In genomic region chr3:50274371-50275104, GRCh38 we compare ENCODE assay signal across 8 cellular contexts. TPM values are rescaled to one million over a fixed set of nuclear protein-coding genes. Genes with fewer than 3 reads are reported as not detected.
DNase-seq lines count a peak whose midpoint lies in the region; ATAC-seq and TF ChIP-seq lines count a peak whose summit lies in the region.

No MANE protein-coding gene starts in this region.

- no peak for ATAC-seq in GM21367 (IDR thresholded peaks at IDR 0.05; ENCODE audit: unreplicated experiment)

- TF ChIP-seq CTCF in AG10803 (conservative IDR thresholded peaks at IDR 0.05; ENCODE audit: low read length) (peak; percentile 54), fibroblast of villous mesenchyme (IDR thresholded peaks at IDR 0.05; ENCODE audit: insufficient read depth, low read depth, low read length) (peak; percentile 75), progenitor cell of endocrine pancreas (IDR thresholded peaks at IDR 0.05; ENCODE audit: unreplicated experiment) (peak; percentile 72)

- no peaks in the 10 kb centered on the region for H3K9me3 Mint-ChIP-seq in activated T-helper 1 cell treated with anti-CD3 and anti-CD28 coated beads, Interleukin-12 subunit alpha, Interleukin-12 subunit beta, Interleukin-2, Interleukin-4 antibody, amounts not matched to agents 30 ng/mL and 10 ng/mL and 1 ng/mL, durations not matched to agents 14 hours and 24 hours and 36 hours
- no peaks in the 10 kb centered on the region for H3K9me3 Mint-ChIP-seq in progenitor cell of endocrine pancreas (ENCODE audit: low read depth)

- H3K4me1 Mint-ChIP-seq in activated T-helper 1 cell treated with anti-CD3 and anti-CD28 coated beads, Interleukin-12 subunit alpha, Interleukin-12 subunit beta, Interleukin-2, Interleukin-4 antibody, amounts not matched to agents 30 ng/mL and 10 ng/mL and 1 ng/mL, durations not matched to agents 14 hours and 24 hours and 36 hours (ENCODE audit: low read depth): peaks cover 21% of the 10 kb centered on the region
- peaks cover 15% of the 10 kb centered on the region for H3K4me1 Mint-ChIP-seq in progenitor cell of endocrine pancreas (ENCODE audit: low read depth)

- H3K27me3 ChIP-seq in H7 (ENCODE audit: control insufficient read depth, insufficient read depth, low read length): peaks cover 39% of the 10 kb centered on the region

- peak; percentile 47 for DNase-seq in AG10803 (ENCODE audit: low read depth)
- DNase-seq in H7: peak; percentile 94
- DNase-seq in RKO (ENCODE audit: low spot score): peak; percentile 63
- DNase-seq in activated T-helper 1 cell treated with anti-CD3 and anti-CD28 coated beads, Interleukin-12 subunit alpha, Interleukin-12 subunit beta, Interleukin-2, Interleukin-4 antibody, amounts not matched to agents 30 ng/mL and 10 ng/mL and 1 ng/mL, durations not matched to agents 14 hours and 24 hours and 36 hours (ENCODE audit: low spot score): peak; percentile 62
- DNase-seq in fibroblast of villous mesenchyme (ENCODE audit: low read depth): peak; percentile 63
- DNase-seq in progenitor cell of endocrine pancreas (ENCODE audit: low spot score, unreplicated experiment): peak; percentile 59
- DNase-seq in HPDE6-E6E7 (ENCODE audit: extremely low spot score): no peak

- peak overlapping the region; percentile 41 for H3K4me3 Mint-ChIP-seq in activated T-helper 1 cell treated with anti-CD3 and anti-CD28 coated beads, Interleukin-12 subunit alpha, Interleukin-12 subunit beta, Interleukin-2, Interleukin-4 antibody, amounts not matched to agents 30 ng/mL and 10 ng/mL and 1 ng/mL, durations not matched to agents 14 hours and 24 hours and 36 hours
- peak overlapping the region; percentile 35 for H3K4me3 Mint-ChIP-seq in progenitor cell of endocrine pancreas (ENCODE audit: low read depth)

- no peaks in the 10 kb centered on the region for H3K36me3 Mint-ChIP-seq in activated T-helper 1 cell treated with anti-CD3 and anti-CD28 coated beads, Interleukin-12 subunit alpha, Interleukin-12 subunit beta, Interleukin-2, Interleukin-4 antibody, amounts not matched to agents 30 ng/mL and 10 ng/mL and 1 ng/mL, durations not matched to agents 14 hours and 24 hours and 36 hours (ENCODE audit: low read depth)
- H3K36me3 Mint-ChIP-seq in progenitor cell of endocrine pancreas (ENCODE audit: insufficient read depth): peaks cover 5% of the 10 kb centered on the region

- no peaks in the 10 kb centered on the region for H3K36me3 ChIP-seq in H7 (replicated peaks; ENCODE audit: control insufficient read depth, insufficient read depth, low read length)

- peaks cover 40% of the 10 kb centered on the region for H3K27me3 Mint-ChIP-seq in activated T-helper 1 cell treated with anti-CD3 and anti-CD28 coated beads, Interleukin-12 subunit alpha, Interleukin-12 subunit beta, Interleukin-2, Interleukin-4 antibody, amounts not matched to agents 30 ng/mL and 10 ng/mL and 1 ng/mL, durations not matched to agents 14 hours and 24 hours and 36 hours (ENCODE audit: insufficient read depth)
- H3K27me3 Mint-ChIP-seq in progenitor cell of endocrine pancreas: peaks cover 54% of the 10 kb centered on the region

- no peak overlapping the region for H3K4me3 ChIP-seq in AG10803 (ENCODE audit: low read length)
- H3K4me3 ChIP-seq in H7 (ENCODE audit: insufficient read depth, low read depth, low read length): no peak overlapping the region; the same call in 1 of the 2 replicates
- no peak overlapping the region for H3K4me3 ChIP-seq in fibroblast of villous mesenchyme (ENCODE audit: low read depth, low read length)

- no peak overlapping the region for H3K27ac Mint-ChIP-seq in activated T-helper 1 cell treated with anti-CD3 and anti-CD28 coated beads, Interleukin-12 subunit alpha, Interleukin-12 subunit beta, Interleukin-2, Interleukin-4 antibody, amounts not matched to agents 30 ng/mL and 10 ng/mL and 1 ng/mL, durations not matched to agents 14 hours and 24 hours and 36 hours
- peak overlapping the region; percentile 18 for H3K27ac Mint-ChIP-seq in progenitor cell of endocrine pancreas

- intact Hi-C loops in activated T-helper 1 cell treated with anti-CD3 and anti-CD28 coated beads, Interleukin-12 subunit alpha, Interleukin-12 subunit beta, Interleukin-2, Interleukin-4 antibody, amounts not matched to agents 30 ng/mL and 10 ng/mL and 1 ng/mL, durations not matched to agents 14 hours and 24 hours and 36 hours (cut with micrococcal nuclease): loop anchor here (1.0 kb wide), 1 partner anchor 50 kb away; no protein-coding TSS in a partner anchor

RNA-seq across cellular contexts. Expression of gene LSMEM2, which starts 4.3 kb away (rescaled TPM):
- 0.07 and 1.2 TPM in 2 replicates for total RNA-seq in H7 (2014; rRNA removed; shearing (Covaris generic))
- total RNA-seq in activated T-helper 1 cell treated with anti-CD3 and anti-CD28 coated beads, Interleukin-12 subunit alpha, Interleukin-12 subunit beta, Interleukin-2, Interleukin-4 antibody, amounts not matched to agents 30 ng/mL and 10 ng/mL and 1 ng/mL, durations not matched to agents 14 hours and 24 hours and 36 hours: not detected in 2 replicates
- not detected in 2 replicates for total RNA-seq in fibroblast of villous mesenchyme
- not detected in 2 replicates for total RNA-seq in progenitor cell of endocrine pancreas

RNA-seq across cellular contexts. Expression of gene SEMA3B, which starts 5.6 kb away (rescaled TPM):
- 2.8 and 4.4 TPM in 2 replicates for total RNA-seq in H7 (2014; rRNA removed; shearing (Covaris generic))
- 0.49 and 1.0 TPM in 2 replicates for total RNA-seq in activated T-helper 1 cell treated with anti-CD3 and anti-CD28 coated beads, Interleukin-12 subunit alpha, Interleukin-12 subunit beta, Interleukin-2, Interleukin-4 antibody, amounts not matched to agents 30 ng/mL and 10 ng/mL and 1 ng/mL, durations not matched to agents 14 hours and 24 hours and 36 hours
- total RNA-seq in fibroblast of villous mesenchyme: 7.4 and 23.3 TPM in 2 replicates
- 24.6 and 27.6 TPM in 2 replicates for total RNA-seq in progenitor cell of endocrine pancreas

RNA-seq across cellular contexts. Expression of gene IFRD2, which starts 17.7 kb away (rescaled TPM):
- 118 and 146 TPM in 2 replicates for total RNA-seq in H7 (2014; rRNA removed; shearing (Covaris generic))
- total RNA-seq in activated T-helper 1 cell treated with anti-CD3 and anti-CD28 coated beads, Interleukin-12 subunit alpha, Interleukin-12 subunit beta, Interleukin-2, Interleukin-4 antibody, amounts not matched to agents 30 ng/mL and 10 ng/mL and 1 ng/mL, durations not matched to agents 14 hours and 24 hours and 36 hours: 215 TPM in 2 replicates
- total RNA-seq in fibroblast of villous mesenchyme (82.0 and 83.1 TPM in 2 replicates), progenitor cell of endocrine pancreas (49.0 and 58.7 TPM in 2 replicates)

RNA-seq across cellular contexts. Expression of gene HYAL3, which starts 24.7 kb away (rescaled TPM):
- 3.5 and 5.7 TPM in 2 replicates for total RNA-seq in H7 (2014; rRNA removed; shearing (Covaris generic))
- 7.9 and 8.0 TPM in 2 replicates for total RNA-seq in activated T-helper 1 cell treated with anti-CD3 and anti-CD28 coated beads, Interleukin-12 subunit alpha, Interleukin-12 subunit beta, Interleukin-2, Interleukin-4 antibody, amounts not matched to agents 30 ng/mL and 10 ng/mL and 1 ng/mL, durations not matched to agents 14 hours and 24 hours and 36 hours
- total RNA-seq in fibroblast of villous mesenchyme (2.3 and 6.5 TPM in 2 replicates), progenitor cell of endocrine pancreas (3.2 and 3.6 TPM in 2 replicates)

RNA-seq across cellular contexts. Expression of gene NAA80, which starts 24.7 kb away (rescaled TPM):
- total RNA-seq in H7 (2014; rRNA removed; shearing (Covaris generic)): 23.7 and 28.3 TPM in 2 replicates
- total RNA-seq in activated T-helper 1 cell treated with anti-CD3 and anti-CD28 coated beads, Interleukin-12 subunit alpha, Interleukin-12 subunit beta, Interleukin-2, Interleukin-4 antibody, amounts not matched to agents 30 ng/mL and 10 ng/mL and 1 ng/mL, durations not matched to agents 14 hours and 24 hours and 36 hours: 18.1 and 19.6 TPM in 2 replicates
- total RNA-seq in fibroblast of villous mesenchyme (5.8 and 6.5 TPM in 2 replicates), progenitor cell of endocrine pancreas (7.5 and 9.4 TPM in 2 replicates)
